9 cellular contexts compared by ENCODE assay signal in the genomic region with DNA sequence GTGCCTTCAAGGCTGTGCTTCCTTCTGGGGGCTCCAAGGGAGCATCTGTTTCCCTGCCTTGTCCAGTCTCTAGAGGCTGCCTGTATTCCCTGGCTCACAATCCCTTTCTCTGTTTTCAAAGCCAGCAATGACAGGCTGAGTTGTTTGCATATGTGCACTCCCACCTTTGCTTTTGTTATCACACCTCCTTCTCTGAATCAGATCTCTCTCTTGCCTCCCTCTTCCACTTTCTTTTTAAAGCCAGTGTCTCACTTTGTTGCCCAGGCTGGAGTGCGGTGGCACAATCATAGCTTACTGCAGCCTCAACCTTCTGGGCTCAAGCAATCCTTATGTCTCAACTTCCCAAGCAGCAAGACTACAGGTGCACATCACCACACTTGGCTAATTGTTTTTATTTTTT.
"Had no signal": no experiment of that assay in that cellular context is flagged by ENCODE, and none has a peak within 500 bp of the region (broad histone marks: within the 10 kb centered on the region; RNA-seq: fewer than 3 reads in every experiment).

No MANE protein-coding gene starts in this region.

- H3K36me3 Mint-ChIP-seq: immature natural killer cell had no signal

- H3K4me1 Mint-ChIP-seq: immature natural killer cell had no signal

- H3K4me3 Mint-ChIP-seq: immature natural killer cell had no signal

- DNase-seq: activated CD4-positive, alpha-beta T cell treated with anti-CD3 and anti-CD28 coated beads for 4 hours; glutamatergic neuron; immature natural killer cell; left cardiac atrium; midbrain; retina; stimulated activated naive CD4-positive, alpha-beta T cell treated with Interleukin-2 at 50 U/mL for 16 hours; T-helper 9 cell; testis had no signal

- ATAC-seq: left cardiac atrium had no signal

- H3K27ac Mint-ChIP-seq: immature natural killer cell had no signal
